1 cellular context compared by ENCODE assay signal in the genomic region with DNA sequence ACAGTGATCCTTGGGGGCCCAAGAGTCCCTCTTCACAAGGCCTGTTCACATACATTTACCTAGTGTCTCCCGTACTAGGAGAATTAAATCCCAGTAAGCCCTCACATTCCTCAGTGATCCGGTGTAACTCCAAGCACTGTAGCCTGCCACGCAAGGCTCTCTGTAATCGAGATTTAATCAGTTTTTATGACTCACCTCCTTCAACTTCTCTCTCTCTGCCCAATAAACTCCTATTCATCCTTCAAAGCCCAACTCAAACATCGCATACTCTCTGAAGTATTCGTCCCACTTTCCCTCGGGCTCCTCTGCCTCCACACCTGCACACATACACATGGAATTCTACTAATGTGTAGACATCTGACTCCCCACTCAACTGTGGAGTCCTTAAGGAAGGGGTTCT.
TF ChIP-seq lines count a peak whose summit lies in the region.

No MANE protein-coding gene starts in this region.

TF ChIP-seq in A549, 52 proteins besides CTCF, POLR2A, EP300 and RAD21 (continued from another document):
- TF ChIP-seq, protein P1, sequence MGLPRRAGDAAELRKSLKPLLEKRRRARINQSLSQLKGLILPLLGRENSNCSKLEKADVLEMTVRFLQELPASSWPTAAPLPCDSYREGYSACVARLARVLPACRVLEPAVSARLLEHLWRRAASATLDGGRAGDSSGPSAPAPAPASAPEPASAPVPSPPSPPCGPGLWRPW (IDR thresholded peaks at IDR 0.05) = no peak
- TF ChIP-seq, protein P2, sequence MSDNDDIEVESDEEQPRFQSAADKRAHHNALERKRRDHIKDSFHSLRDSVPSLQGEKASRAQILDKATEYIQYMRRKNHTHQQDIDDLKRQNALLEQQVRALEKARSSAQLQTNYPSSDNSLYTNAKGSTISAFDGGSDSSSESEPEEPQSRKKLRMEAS (IDR thresholded peaks at IDR 0.05) = no peak
- TF ChIP-seq PHF8 (IDR thresholded peaks at IDR 0.05; ENCODE audit: borderline replicate concordance, low read depth) = no peak
- no peak for TF ChIP-seq FOSL2 (IDR thresholded peaks at IDR 0.05)
- no peak; the same call in 1 of the 2 replicates for TF ChIP-seq FOSL2 (CRISPR knock-in tag; IDR thresholded peaks at IDR 0.05)
